Comparison of ENCODE assay signal across 16 cellular contexts in genomic region chr5:172862165-172862801, GRCh38. TPM values are rescaled to one million over a fixed set of nuclear protein-coding genes. Genes with fewer than 3 reads are reported as not detected.
DNase-seq lines count a peak whose midpoint lies in the region; ATAC-seq, FAIRE-seq and TF ChIP-seq lines count a peak whose summit lies in the region.
"Had no signal": no experiment of that assay in that cellular context is flagged by ENCODE, and none has a peak within 500 bp of the region (broad histone marks: within the 10 kb centered on the region; RNA-seq: fewer than 3 reads in every experiment).

No MANE protein-coding gene starts in this region.

- no peaks in the 10 kb centered on the region for H4K20me1 ChIP-seq in endothelial cell of umbilical vein (replicated peaks; ENCODE audit: control insufficient read depth, extremely low read depth, insufficient read depth, low read length)
- H4K20me1 ChIP-seq in osteoblast (ENCODE audit: insufficient read depth, low read length), result no peaks in the 10 kb centered on the region

- H3K27me3 ChIP-seq in endothelial cell of umbilical vein (ENCODE audit: control insufficient read depth in 2 of 2, insufficient read depth in 2 of 2, low read length in 2 of 2), result no peaks in the 10 kb centered on the region
- H3K27me3 ChIP-seq in osteoblast (ENCODE audit: insufficient read depth, low read length), result no peaks in the 10 kb centered on the region
- H3K27me3 ChIP-seq: MG63, testis had no signal

- H3K4me1 Mint-ChIP-seq in natural killer cell (peaks cover 39 to 59% of the 10 kb centered on the region in 2 donors), Calu3 (ENCODE audit: low read depth, unreplicated experiment) (peaks cover 53% of the 10 kb centered on the region)
- H3K4me1 Mint-ChIP-seq in natural killer cell treated with Interleukin-12 subunit alpha and Interleukin-12 subunit beta and Interleukin-15 and Interleukin-18, amount 100 ng/mL, for 72 hours (ENCODE audit: low read depth in 2 of 2), result peaks cover 26 to 31% of the 10 kb centered on the region in 2 donors
- H3K4me1 Mint-ChIP-seq: activated CD4-positive, alpha-beta T cell treated with anti-CD3 and anti-CD28 coated beads, Interleukin-2, amount 10 ng/mL, durations not matched to agents 24 days and 14 days had no signal

- DNase-seq in natural killer cell (no peak), endothelial cell of umbilical vein (ENCODE audit: low read depth, low spot score) (peak; percentile 49), osteoblast (ENCODE audit: insufficient read length, low spot score, missing footprints) (no peak), cerebellum (ENCODE audit: low spot score) (no peak), Calu3 (no peak), NCI-H1105 (lab: John Stamatoyannopoulos, UW) (no peak)
- no peak for DNase-seq in natural killer cell treated with Interleukin-12 subunit alpha and Interleukin-12 subunit beta and Interleukin-15 and Interleukin-18, amount 100 ng/mL, for 72 hours (ENCODE audit: low spot score)
- no peak for DNase-seq in stimulated activated CD4-positive, alpha-beta T cell treated with anti-CD3 and anti-CD28 coated beads, Interleukin-4, amount 100 ng/mL, for 1 hour
- DNase-seq: activated CD4-positive, alpha-beta T cell treated with anti-CD3 and anti-CD28 coated beads, Interleukin-2, amount 10 ng/mL, durations not matched to agents 24 days and 14 days; DMS79; MG63; NCI-H2171; retina; testis had no signal

- H3K9me3 Mint-ChIP-seq in natural killer cell, result no peaks in the 10 kb centered on the region
- no peaks in the 10 kb centered on the region for H3K9me3 Mint-ChIP-seq in natural killer cell treated with Interleukin-12 subunit alpha and Interleukin-12 subunit beta and Interleukin-15 and Interleukin-18, amount 100 ng/mL, for 72 hours
- no peaks in the 10 kb centered on the region for H3K9me3 Mint-ChIP-seq in Calu3 (ENCODE audit: low read depth, unreplicated experiment)
- H3K9me3 Mint-ChIP-seq: activated CD4-positive, alpha-beta T cell treated with anti-CD3 and anti-CD28 coated beads, Interleukin-2, amount 10 ng/mL, durations not matched to agents 24 days and 14 days; brain had no signal

- H3K9me3 ChIP-seq in endothelial cell of umbilical vein (replicated peaks; ENCODE audit: control insufficient read depth, insufficient read depth, low read length) (no peaks in the 10 kb centered on the region), osteoblast (ENCODE audit: low read depth, low read length) (no peaks in the 10 kb centered on the region)
- H3K9me3 ChIP-seq: MG63, testis had no signal

- TF ChIP-seq POLR2A in endothelial cell of umbilical vein (IDR thresholded peaks at IDR 0.05; ENCODE audit: low read depth, low read length), result no peak

- H3K27ac Mint-ChIP-seq in natural killer cell (peak overlapping the region; percentile 67 to 71), Calu3 (ENCODE audit: unreplicated experiment) (no peak overlapping the region)
- no peak overlapping the region for H3K27ac Mint-ChIP-seq in natural killer cell treated with Interleukin-12 subunit alpha and Interleukin-12 subunit beta and Interleukin-15 and Interleukin-18, amount 100 ng/mL, for 72 hours
- H3K27ac Mint-ChIP-seq: activated CD4-positive, alpha-beta T cell treated with anti-CD3 and anti-CD28 coated beads, Interleukin-2, amount 10 ng/mL, durations not matched to agents 24 days and 14 days had no signal

- H3K36me3 Mint-ChIP-seq in natural killer cell (no peaks in the 10 kb centered on the region), Calu3 (ENCODE audit: insufficient read depth, unreplicated experiment) (peaks cover 17% of the 10 kb centered on the region)
- no peaks in the 10 kb centered on the region for H3K36me3 Mint-ChIP-seq in natural killer cell treated with Interleukin-12 subunit alpha and Interleukin-12 subunit beta and Interleukin-15 and Interleukin-18, amount 100 ng/mL, for 72 hours

- no peak overlapping the region for H3K4me2 ChIP-seq in endothelial cell of umbilical vein (ENCODE audit: insufficient read depth, low read length)
- H3K4me2 ChIP-seq in osteoblast (ENCODE audit: insufficient read depth, low read length), result no peak overlapping the region

- no peak overlapping the region for H3K9ac ChIP-seq in endothelial cell of umbilical vein (replicated peaks; ENCODE audit: extremely low read depth, insufficient read depth, low read length)

- POLR2A ChIA-PET in endothelial cell of umbilical vein (lab: Charles Lee), result interaction anchor here (0.6 kb wide), 1 partner anchor 117 kb away, joined by 5 read pairs; no protein-coding TSS in a partner anchor

- ATAC-seq in natural killer cell, result no peak
- no peak for ATAC-seq in natural killer cell treated with Interleukin-12 subunit alpha and Interleukin-12 subunit beta and Interleukin-15 and Interleukin-18, amount 100 ng/mL, for 72 hours

- intact Hi-C loops in natural killer cell (cut with micrococcal nuclease) (loop anchor here (5.0 kb wide), 1 partner anchor 45 kb away; no protein-coding TSS in a partner anchor), endothelial cell of umbilical vein (cut with micrococcal nuclease) (no loop called here), Calu3 (cut with micrococcal nuclease; ENCODE audit: unreplicated experiment) (no loop called here)

- TF ChIP-seq CTCF in natural killer cell (IDR thresholded peaks at IDR 0.05) (no peak), endothelial cell of umbilical vein (IDR thresholded peaks at IDR 0.05; ENCODE audit: extremely low read depth in 1 of 2, insufficient read depth in 1 of 2, low read depth in 1 of 2, low read length in 2 of 2) (no peak), osteoblast (IDR thresholded peaks at IDR 0.05; ENCODE audit: extremely low read depth, low read depth, low read length) (no peak), Calu3 (IDR thresholded peaks at IDR 0.05; ENCODE audit: unreplicated experiment) (no peak)

- FAIRE-seq in endothelial cell of umbilical vein (lab: Jason Lieb, UNC), result peak; percentile 86
- FAIRE-seq: GM12891 had no signal

- peak overlapping the region; percentile 40 for H3K27ac ChIP-seq in endothelial cell of umbilical vein (ENCODE audit: insufficient read depth, low read depth, low read length)
- H3K27ac ChIP-seq in osteoblast (ENCODE audit: low read depth, low read length), result peak overlapping the region; percentile 71

- peaks cover 22% of the 10 kb centered on the region for H3K79me2 ChIP-seq in endothelial cell of umbilical vein (ENCODE audit: control insufficient read depth, insufficient read depth, low read length)
- H3K79me2 ChIP-seq in osteoblast (ENCODE audit: insufficient read depth, low read length), result peaks cover 86% of the 10 kb centered on the region

- H3K4me3 Mint-ChIP-seq in natural killer cell (peak overlapping the region; percentile 56), Calu3 (ENCODE audit: low read depth, unreplicated experiment) (no peak overlapping the region)
- no peak overlapping the region for H3K4me3 Mint-ChIP-seq in natural killer cell treated with Interleukin-12 subunit alpha and Interleukin-12 subunit beta and Interleukin-15 and Interleukin-18, amount 100 ng/mL, for 72 hours
- H3K4me3 Mint-ChIP-seq: activated CD4-positive, alpha-beta T cell treated with anti-CD3 and anti-CD28 coated beads, Interleukin-2, amount 10 ng/mL, durations not matched to agents 24 days and 14 days; brain had no signal

- H3K27me3 Mint-ChIP-seq in natural killer cell (ENCODE audit: low read depth in 2 of 2), result no peaks in the 10 kb centered on the region
- no peaks in the 10 kb centered on the region for H3K27me3 Mint-ChIP-seq in natural killer cell treated with Interleukin-12 subunit alpha and Interleukin-12 subunit beta and Interleukin-15 and Interleukin-18, amount 100 ng/mL, for 72 hours
- H3K27me3 Mint-ChIP-seq in Calu3 (ENCODE audit: unreplicated experiment), result no peaks in the 10 kb centered on the region
- H3K27me3 Mint-ChIP-seq: activated CD4-positive, alpha-beta T cell treated with anti-CD3 and anti-CD28 coated beads, Interleukin-2, amount 10 ng/mL, durations not matched to agents 24 days and 14 days had no signal

- CTCF ChIA-PET in endothelial cell of umbilical vein (lab: Charles Lee) (interaction anchor here (1.0 to 4.6 kb wide), 3 partner anchors 8 to 91 kb away, joined by 3 to 37 read pairs (median 3); partner anchors contain the start of gene DUSP1), Calu3 (lab: Charles Lee) (interaction anchor here (1.0 kb wide), 1 partner anchor 10 kb away, joined by 3 read pairs; no protein-coding TSS in a partner anchor)

- H3K4me1 ChIP-seq in endothelial cell of umbilical vein (ENCODE audit: control insufficient read depth, extremely low read depth, insufficient read depth, low read length) (peaks cover 47% of the 10 kb centered on the region), osteoblast (ENCODE audit: insufficient read depth, low read length) (peaks cover 60% of the 10 kb centered on the region)

- no peaks in the 10 kb centered on the region for H3K9me1 ChIP-seq in endothelial cell of umbilical vein (replicated peaks; ENCODE audit: control insufficient read depth, extremely low read depth, insufficient read depth, low read length)

- no peak overlapping the region for H3K4me3 ChIP-seq in endothelial cell of umbilical vein (replicated peaks in 1 of 3; ENCODE audit: insufficient read depth in 1 of 3, low read depth in 1 of 3, low read length in 3 of 3)
- no peak overlapping the region for H3K4me3 ChIP-seq in osteoblast (ENCODE audit: insufficient read depth, low read length)
- H3K4me3 ChIP-seq: MG63, testis had no signal

- H3K36me3 ChIP-seq in endothelial cell of umbilical vein (ENCODE audit: control insufficient read depth in 2 of 2, extremely low read depth in 1 of 2, insufficient read depth in 2 of 2, low read length in 2 of 2), result no peaks in the 10 kb centered on the region
- peaks cover 9% of the 10 kb centered on the region for H3K36me3 ChIP-seq in osteoblast (ENCODE audit: insufficient read depth, low read length)

- dilution Hi-C loops in endothelial cell of umbilical vein (cut with MboI; ENCODE audit: extremely low pct_ligation_motif_present, low sequenced_read_pairs), result no loop called here

- H2AFZ ChIP-seq in endothelial cell of umbilical vein (ENCODE audit: low read depth, low read length) (no peak overlapping the region), osteoblast (ENCODE audit: low read length) (no peak overlapping the region)

- BruUV-seq in endothelial cell of umbilical vein (replicated peaks; lab: Mats Ljungman, UMichigan) (no TSS peak), Calu3 (replicated peaks; lab: Mats Ljungman, UMichigan) (no TSS peak)

RNA-seq across cellular contexts. Expression of gene ERGIC1, which starts 28.2 kb away (rescaled TPM):
- total RNA-seq in natural killer cell (100 to 1,000 TPM in 2 of 3 donors, 10 to 100 TPM in 1; 86.2 to 126 (median 121) TPM), endothelial cell of umbilical vein (105 and 118 TPM in 2 replicates), osteoblast (109 and 128 TPM in 2 replicates), cerebellum (59.2 TPM), Calu3 (2022) (231 and 235 TPM in 2 replicates)
- total RNA-seq in natural killer cell treated with Interleukin-12 subunit alpha and Interleukin-12 subunit beta and Interleukin-15 and Interleukin-18, amount 100 ng/mL, for 72 hours, result 10 to 100 TPM; 50.8 to 51.4 TPM
- 109 and 115 TPM in 2 replicates for polyA plus RNA-seq in endothelial cell of umbilical vein
- polyA plus RNA-seq in endothelial cell of umbilical vein (2011; cell fraction: cytosol; rRNA removed), result 84.9 and 98.4 TPM in 2 replicates
- 63.2 and 75.9 TPM in 2 replicates for polyA plus RNA-seq in endothelial cell of umbilical vein (2011; cell fraction: nucleus; rRNA removed)
- polyA plus RNA-seq in endothelial cell of umbilical vein (2012), result 101 and 105 TPM in 2 replicates
- 189 and 212 TPM in 2 replicates for polyA minus RNA-seq in endothelial cell of umbilical vein
- polyA minus RNA-seq in endothelial cell of umbilical vein (2011; cell fraction: cytosol; rRNA and poly(A)+ RNA removed), result 41.4 TPM
- 62.9 and 76.6 TPM in 2 replicates for polyA minus RNA-seq in endothelial cell of umbilical vein (2011; cell fraction: nucleus; rRNA and poly(A)+ RNA removed)

Comparison
In these comparisons a context has a peak if more than half of its experiments do, and no peak if none do; other contexts are left out.
1. H3K27ac Mint-ChIP-seq: peak in natural killer cell (2 of 2); none in natural killer cell treated with Interleukin-12 subunit alpha and Interleukin-12 subunit beta and Interleukin-15 and Interleukin-18, amount 100 ng/mL, for 72 hours (0 of 2) and Calu3 (single experiment).